Comparison of ENCODE assay signal across 1 cellular context in the genomic region with DNA sequence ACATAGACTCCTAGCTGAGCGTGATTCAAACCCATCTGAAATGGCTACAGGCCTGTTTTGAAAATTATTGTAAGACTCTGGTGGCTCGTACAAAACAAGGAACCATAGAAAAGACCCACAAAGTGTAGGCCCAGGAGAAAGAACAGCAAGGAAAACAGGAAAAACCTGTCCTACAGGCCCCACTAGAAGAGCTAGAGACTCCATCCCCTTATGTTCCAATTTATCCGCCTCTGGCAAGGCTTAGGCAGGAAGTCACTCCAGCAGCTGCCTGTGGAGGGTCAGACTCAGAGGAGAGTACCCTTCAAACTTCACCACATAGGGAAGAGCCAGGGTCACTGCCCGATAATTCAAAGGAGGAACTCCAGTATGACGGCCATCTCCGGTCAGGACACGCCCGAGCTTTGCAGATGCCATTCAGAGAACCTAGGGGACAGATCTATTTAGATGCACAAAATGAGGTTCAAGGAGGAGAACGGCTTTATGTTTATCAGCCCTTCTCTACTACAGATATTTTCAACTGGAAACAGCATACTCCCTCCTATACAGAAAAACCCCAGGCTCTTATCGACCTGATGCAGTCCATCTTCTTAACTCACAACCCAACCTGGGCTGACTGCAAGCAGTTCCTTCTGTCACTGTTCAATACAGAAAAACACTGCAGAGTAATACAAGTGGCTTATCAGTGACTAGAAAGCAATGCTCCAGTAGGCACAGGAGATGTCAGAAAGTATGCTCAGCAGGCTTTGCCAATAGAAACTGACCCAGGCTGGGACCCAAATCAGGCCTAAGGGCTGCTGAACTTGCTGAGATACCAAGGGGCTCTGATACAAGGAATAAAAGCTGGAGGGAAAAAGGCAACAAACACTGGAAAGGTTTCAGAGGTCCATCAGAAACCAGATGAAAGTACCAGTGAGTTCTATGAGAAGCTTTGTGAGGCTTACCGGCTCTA.
A peak's percentile ranks its signal among the peaks of the same experiment; 100 is the strongest.
TF ChIP-seq lines count a peak whose summit lies in the region.

No MANE protein-coding gene starts in this region.

TF ChIP-seq in K562, 482 proteins besides CTCF, POLR2A, EP300 and RAD21 (continued from another document and continues in another):
- TF ChIP-seq HDAC3 (IDR thresholded peaks at IDR 0.05; ENCODE audit: borderline replicate concordance, partially characterized antibody): peak; percentile 58
- TF ChIP-seq ZBTB7A (IDR thresholded peaks at IDR 0.05; ENCODE audit: borderline replicate concordance, control insufficient read depth, low read depth, low read length): no peak
- TF ChIP-seq CC2D1A (IDR thresholded peaks at IDR 0.05): peak; percentile 80; the same call in 1 of the 2 replicates
- TF ChIP-seq, protein P1, sequence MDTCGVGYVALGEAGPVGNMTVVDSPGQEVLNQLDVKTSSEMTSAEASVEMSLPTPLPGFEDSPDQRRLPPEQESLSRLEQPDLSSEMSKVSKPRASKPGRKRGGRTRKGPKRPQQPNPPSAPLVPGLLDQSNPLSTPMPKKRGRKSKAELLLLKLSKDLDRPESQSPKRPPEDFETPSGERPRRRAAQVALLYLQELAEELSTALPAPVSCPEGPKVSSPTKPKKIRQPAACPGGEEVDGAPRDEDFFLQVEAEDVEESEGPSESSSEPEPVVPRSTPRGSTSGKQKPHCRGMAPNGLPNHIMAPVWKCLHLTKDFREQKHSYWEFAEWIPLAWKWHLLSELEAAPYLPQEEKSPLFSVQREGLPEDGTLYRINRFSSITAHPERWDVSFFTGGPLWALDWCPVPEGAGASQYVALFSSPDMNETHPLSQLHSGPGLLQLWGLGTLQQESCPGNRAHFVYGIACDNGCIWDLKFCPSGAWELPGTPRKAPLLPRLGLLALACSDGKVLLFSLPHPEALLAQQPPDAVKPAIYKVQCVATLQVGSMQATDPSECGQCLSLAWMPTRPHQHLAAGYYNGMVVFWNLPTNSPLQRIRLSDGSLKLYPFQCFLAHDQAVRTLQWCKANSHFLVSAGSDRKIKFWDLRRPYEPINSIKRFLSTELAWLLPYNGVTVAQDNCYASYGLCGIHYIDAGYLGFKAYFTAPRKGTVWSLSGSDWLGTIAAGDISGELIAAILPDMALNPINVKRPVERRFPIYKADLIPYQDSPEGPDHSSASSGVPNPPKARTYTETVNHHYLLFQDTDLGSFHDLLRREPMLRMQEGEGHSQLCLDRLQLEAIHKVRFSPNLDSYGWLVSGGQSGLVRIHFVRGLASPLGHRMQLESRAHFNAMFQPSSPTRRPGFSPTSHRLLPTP (IDR thresholded peaks at IDR 0.05; ENCODE audit: borderline replicate concordance, extremely low read depth, insufficient read length): no peak
- TF ChIP-seq SAP30 (IDR thresholded peaks at IDR 0.05; ENCODE audit: borderline replicate concordance, insufficient read depth, low read depth, low read length, poor library complexity, severe bottlenecking): no peak
- TF ChIP-seq JUN (IDR thresholded peaks at IDR 0.05; ENCODE audit: borderline replicate concordance, low read depth, low read length): no peak
- 0 out of 2 replicates have a peak, but pooled peaks have one; percentile 15 for TF ChIP-seq JUN (CRISPR knock-in tag; IDR thresholded peaks at IDR 0.05; ENCODE audit: borderline replicate concordance)
- TF ChIP-seq, protein P2, sequence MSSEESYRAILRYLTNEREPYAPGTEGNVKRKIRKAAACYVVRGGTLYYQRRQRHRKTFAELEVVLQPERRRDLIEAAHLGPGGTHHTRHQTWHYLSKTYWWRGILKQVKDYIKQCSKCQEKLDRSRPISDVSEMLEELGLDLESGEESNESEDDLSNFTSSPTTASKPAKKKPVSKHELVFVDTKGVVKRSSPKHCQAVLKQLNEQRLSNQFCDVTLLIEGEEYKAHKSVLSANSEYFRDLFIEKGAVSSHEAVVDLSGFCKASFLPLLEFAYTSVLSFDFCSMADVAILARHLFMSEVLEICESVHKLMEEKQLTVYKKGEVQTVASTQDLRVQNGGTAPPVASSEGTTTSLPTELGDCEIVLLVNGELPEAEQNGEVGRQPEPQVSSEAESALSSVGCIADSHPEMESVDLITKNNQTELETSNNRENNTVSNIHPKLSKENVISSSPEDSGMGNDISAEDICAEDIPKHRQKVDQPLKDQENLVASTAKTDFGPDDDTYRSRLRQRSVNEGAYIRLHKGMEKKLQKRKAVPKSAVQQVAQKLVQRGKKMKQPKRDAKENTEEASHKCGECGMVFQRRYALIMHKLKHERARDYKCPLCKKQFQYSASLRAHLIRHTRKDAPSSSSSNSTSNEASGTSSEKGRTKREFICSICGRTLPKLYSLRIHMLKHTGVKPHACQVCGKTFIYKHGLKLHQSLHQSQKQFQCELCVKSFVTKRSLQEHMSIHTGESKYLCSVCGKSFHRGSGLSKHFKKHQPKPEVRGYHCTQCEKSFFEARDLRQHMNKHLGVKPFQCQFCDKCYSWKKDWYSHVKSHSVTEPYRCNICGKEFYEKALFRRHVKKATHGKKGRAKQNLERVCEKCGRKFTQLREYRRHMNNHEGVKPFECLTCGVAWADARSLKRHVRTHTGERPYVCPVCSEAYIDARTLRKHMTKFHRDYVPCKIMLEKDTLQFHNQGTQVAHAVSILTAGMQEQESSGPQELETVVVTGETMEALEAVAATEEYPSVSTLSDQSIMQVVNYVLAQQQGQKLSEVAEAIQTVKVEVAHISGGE (CRISPR knock-in tag; IDR thresholded peaks at IDR 0.05): peak in 1 of 3 experiments; percentile 57; a peak in 2 of 6 replicates
- no peak for TF ChIP-seq POLR2B (IDR thresholded peaks at IDR 0.05; ENCODE audit: low read depth, partially characterized antibody)
- TF ChIP-seq, protein P3, sequence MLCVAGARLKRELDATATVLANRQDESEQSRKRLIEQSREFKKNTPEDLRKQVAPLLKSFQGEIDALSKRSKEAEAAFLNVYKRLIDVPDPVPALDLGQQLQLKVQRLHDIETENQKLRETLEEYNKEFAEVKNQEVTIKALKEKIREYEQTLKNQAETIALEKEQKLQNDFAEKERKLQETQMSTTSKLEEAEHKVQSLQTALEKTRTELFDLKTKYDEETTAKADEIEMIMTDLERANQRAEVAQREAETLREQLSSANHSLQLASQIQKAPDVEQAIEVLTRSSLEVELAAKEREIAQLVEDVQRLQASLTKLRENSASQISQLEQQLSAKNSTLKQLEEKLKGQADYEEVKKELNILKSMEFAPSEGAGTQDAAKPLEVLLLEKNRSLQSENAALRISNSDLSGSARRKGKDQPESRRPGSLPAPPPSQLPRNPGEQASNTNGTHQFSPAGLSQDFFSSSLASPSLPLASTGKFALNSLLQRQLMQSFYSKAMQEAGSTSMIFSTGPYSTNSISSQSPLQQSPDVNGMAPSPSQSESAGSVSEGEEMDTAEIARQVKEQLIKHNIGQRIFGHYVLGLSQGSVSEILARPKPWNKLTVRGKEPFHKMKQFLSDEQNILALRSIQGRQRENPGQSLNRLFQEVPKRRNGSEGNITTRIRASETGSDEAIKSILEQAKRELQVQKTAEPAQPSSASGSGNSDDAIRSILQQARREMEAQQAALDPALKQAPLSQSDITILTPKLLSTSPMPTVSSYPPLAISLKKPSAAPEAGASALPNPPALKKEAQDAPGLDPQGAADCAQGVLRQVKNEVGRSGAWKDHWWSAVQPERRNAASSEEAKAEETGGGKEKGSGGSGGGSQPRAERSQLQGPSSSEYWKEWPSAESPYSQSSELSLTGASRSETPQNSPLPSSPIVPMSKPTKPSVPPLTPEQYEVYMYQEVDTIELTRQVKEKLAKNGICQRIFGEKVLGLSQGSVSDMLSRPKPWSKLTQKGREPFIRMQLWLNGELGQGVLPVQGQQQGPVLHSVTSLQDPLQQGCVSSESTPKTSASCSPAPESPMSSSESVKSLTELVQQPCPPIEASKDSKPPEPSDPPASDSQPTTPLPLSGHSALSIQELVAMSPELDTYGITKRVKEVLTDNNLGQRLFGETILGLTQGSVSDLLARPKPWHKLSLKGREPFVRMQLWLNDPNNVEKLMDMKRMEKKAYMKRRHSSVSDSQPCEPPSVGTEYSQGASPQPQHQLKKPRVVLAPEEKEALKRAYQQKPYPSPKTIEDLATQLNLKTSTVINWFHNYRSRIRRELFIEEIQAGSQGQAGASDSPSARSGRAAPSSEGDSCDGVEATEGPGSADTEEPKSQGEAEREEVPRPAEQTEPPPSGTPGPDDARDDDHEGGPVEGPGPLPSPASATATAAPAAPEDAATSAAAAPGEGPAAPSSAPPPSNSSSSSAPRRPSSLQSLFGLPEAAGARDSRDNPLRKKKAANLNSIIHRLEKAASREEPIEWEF (CRISPR knock-in tag; IDR thresholded peaks at IDR 0.05): peak; percentile 39; the same call in 1 of the 2 replicates
- no peak for TF ChIP-seq NUFIP1 (IDR thresholded peaks at IDR 0.05; ENCODE audit: partially characterized antibody)
- TF ChIP-seq ZNF217 (CRISPR knock-in tag; IDR thresholded peaks at IDR 0.05): no peak
- no peak for TF ChIP-seq MEF2A (IDR thresholded peaks at IDR 0.05; ENCODE audit: control insufficient read depth, low read depth, low read length)
- TF ChIP-seq POLR3G (IDR thresholded peaks at IDR 0.05; ENCODE audit: extremely low read depth, insufficient read length, insufficient replicate concordance): no peak
- TF ChIP-seq, protein P4, sequence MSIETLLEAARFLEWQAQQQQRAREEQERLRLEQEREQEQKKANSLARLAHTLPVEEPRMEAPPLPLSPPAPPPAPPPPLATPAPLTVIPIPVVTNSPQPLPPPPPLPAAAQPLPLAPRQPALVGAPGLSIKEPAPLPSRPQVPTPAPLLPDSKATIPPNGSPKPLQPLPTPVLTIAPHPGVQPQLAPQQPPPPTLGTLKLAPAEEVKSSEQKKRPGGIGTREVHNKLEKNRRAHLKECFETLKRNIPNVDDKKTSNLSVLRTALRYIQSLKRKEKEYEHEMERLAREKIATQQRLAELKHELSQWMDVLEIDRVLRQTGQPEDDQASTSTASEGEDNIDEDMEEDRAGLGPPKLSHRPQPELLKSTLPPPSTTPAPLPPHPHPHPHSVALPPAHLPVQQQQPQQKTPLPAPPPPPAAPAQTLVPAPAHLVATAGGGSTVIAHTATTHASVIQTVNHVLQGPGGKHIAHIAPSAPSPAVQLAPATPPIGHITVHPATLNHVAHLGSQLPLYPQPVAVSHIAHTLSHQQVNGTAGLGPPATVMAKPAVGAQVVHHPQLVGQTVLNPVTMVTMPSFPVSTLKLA (conservative IDR thresholded peaks at IDR 0.05): peak in 1 of 2 experiments; percentile 50; a peak in 2 of 4 replicates
- peak; percentile 68; the same call in 1 of the 2 replicates for TF ChIP-seq NCOA1 (IDR thresholded peaks at IDR 0.05; ENCODE audit: low read depth)
- TF ChIP-seq PHF8 (IDR thresholded peaks at IDR 0.05; ENCODE audit: borderline replicate concordance, low read length): no peak
- TF ChIP-seq, protein P5, sequence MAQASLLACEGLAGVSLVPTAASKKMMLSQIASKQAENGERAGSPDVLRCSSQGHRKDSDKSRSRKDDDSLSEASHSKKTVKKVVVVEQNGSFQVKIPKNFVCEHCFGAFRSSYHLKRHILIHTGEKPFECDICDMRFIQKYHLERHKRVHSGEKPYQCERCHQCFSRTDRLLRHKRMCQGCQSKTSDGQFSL (CRISPR knock-in tag; IDR thresholded peaks at IDR 0.05): no peak
- TF ChIP-seq, protein P5 (tag; IDR thresholded peaks at IDR 0.05): 0 out of 4 replicates have a peak, but pooled peaks of 1 of the 2 experiments have one; percentile 14
- TF ChIP-seq, protein P6, sequence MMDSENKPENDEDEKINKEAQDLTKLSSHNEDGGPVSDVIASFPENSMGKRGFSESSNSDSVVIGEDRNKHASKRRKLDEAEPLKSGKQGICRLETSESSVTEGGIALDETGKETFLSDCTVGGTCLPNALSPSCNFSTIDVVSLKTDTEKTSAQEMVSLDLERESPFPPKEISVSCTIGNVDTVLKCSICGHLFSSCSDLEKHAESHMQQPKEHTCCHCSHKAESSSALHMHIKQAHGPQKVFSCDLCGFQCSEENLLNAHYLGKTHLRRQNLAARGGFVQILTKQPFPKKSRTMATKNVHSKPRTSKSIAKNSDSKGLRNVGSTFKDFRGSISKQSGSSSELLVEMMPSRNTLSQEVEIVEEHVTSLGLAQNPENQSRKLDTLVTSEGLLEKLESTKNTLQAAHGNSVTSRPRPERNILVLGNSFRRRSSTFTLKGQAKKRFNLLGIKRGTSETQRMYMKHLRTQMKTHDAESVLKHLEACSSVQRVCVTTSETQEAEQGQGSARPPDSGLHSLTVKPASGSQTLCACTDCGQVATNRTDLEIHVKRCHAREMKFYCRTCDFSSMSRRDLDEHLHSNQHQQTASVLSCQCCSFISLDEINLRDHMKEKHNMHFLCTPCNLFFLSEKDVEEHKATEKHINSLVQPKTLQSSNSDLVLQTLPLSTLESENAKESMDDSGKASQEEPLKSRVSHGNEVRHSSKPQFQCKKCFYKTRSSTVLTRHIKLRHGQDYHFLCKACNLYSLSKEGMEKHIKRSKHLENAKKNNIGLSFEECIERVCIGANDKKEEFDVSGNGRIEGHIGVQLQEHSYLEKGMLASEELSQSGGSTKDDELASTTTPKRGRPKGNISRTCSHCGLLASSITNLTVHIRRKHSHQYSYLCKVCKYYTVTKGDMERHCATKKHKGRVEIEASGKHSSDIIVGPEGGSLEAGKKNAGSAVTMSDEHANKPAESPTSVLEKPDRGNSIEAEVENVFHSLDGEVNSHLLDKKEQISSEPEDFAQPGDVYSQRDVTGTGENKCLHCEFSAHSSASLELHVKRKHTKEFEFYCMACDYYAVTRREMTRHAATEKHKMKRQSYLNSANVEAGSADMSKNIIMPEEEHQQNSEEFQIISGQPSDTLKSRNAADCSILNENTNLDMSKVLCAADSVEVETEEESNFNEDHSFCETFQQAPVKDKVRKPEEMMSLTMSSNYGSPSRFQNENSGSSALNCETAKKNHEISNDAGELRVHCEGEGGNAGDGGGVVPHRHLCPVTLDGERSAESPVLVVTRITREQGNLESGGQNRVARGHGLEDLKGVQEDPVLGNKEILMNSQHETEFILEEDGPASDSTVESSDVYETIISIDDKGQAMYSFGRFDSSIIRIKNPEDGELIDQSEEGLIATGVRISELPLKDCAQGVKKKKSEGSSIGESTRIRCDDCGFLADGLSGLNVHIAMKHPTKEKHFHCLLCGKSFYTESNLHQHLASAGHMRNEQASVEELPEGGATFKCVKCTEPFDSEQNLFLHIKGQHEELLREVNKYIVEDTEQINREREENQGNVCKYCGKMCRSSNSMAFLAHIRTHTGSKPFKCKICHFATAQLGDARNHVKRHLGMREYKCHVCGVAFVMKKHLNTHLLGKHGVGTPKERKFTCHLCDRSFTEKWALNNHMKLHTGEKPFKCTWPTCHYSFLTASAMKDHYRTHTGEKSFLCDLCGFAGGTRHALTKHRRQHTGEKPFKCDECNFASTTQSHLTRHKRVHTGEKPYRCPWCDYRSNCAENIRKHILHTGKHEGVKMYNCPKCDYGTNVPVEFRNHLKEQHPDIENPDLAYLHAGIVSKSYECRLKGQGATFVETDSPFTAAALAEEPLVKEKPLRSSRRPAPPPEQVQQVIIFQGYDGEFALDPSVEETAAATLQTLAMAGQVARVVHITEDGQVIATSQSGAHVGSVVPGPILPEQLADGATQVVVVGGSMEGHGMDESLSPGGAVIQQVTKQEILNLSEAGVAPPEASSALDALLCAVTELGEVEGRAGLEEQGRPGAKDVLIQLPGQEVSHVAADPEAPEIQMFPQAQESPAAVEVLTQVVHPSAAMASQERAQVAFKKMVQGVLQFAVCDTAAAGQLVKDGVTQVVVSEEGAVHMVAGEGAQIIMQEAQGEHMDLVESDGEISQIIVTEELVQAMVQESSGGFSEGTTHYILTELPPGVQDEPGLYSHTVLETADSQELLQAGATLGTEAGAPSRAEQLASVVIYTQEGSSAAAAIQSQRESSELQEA (IDR thresholded peaks at IDR 0.05; ENCODE audit: low read depth): no peak
- TF ChIP-seq MTF1 (CRISPR knock-in tag; IDR thresholded peaks at IDR 0.05; ENCODE audit: borderline replicate concordance): no peak
- TF ChIP-seq MTA1 (IDR thresholded peaks at IDR 0.05; ENCODE audit: borderline replicate concordance): no peak
- 0 out of 2 replicates have a peak, but pooled peaks have one; percentile 16 for TF ChIP-seq GATAD2A (IDR thresholded peaks at IDR 0.05)
